ENCODE assay signal across 8 cellular contexts in the genomic region with DNA sequence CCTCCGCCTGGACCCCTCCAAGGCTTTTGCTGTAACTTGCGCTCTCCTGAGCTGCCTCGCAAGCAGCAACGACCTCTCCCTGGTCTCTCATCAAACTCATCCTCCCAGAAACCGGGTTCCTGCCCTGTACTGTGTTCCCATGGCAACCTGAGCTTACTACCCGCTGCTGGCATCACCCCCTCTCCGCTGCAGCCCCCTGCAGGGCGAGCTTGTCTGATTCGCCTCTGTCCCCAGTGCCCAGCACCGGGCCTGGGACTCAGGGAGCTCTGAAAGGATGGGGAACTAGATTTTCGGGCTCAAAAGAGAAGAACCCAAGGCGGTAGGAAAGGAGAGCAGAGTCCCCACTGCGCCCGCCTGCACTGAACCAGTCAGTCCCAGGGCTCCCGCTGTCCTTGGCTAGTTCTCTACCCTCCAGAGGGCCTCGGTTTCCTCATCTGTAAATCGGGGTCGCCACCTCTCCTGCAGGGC. TPM values are rescaled to one million over a fixed set of nuclear protein-coding genes. Genes with fewer than 3 reads are reported as not detected.
DNase-seq lines count a peak whose midpoint lies in the region; ATAC-seq, FAIRE-seq and TF ChIP-seq lines count a peak whose summit lies in the region.

No MANE protein-coding gene starts in this region.

- H2AFZ ChIP-seq in SU-DHL-6 (ENCODE audit: low read depth, low read length, severe bottlenecking), result peak overlapping the region; percentile 97
- H2AFZ ChIP-seq in endothelial cell of umbilical vein (ENCODE audit: low read depth, low read length), result peak overlapping the region; percentile 57

- H3K36me3 ChIP-seq in BLaER1 (peaks cover 2% of the 10 kb centered on the region; the same call in 1 of the 2 replicates), SU-DHL-6 (ENCODE audit: low read length) (no peaks in the 10 kb centered on the region), endothelial cell of umbilical vein (ENCODE audit: control insufficient read depth in 2 of 2, extremely low read depth in 1 of 2, insufficient read depth in 2 of 2, low read length in 2 of 2) (peaks cover 0 to 4% of the 10 kb centered on the region in 2 experiments), mesodermal cell (ENCODE audit: control insufficient read depth, insufficient read depth, low read length) (no peaks in the 10 kb centered on the region), transverse colon (no peaks in the 10 kb centered on the region)

- no peak for TF ChIP-seq POLR2A in endothelial cell of umbilical vein (IDR thresholded peaks at IDR 0.05; ENCODE audit: low read depth, low read length)
- TF ChIP-seq POLR2A in transverse colon (IDR thresholded peaks at IDR 0.05), result no peak

- TSS peak; percentile 75 for BruUV-seq in endothelial cell of umbilical vein (replicated peaks; lab: Mats Ljungman, UMichigan)

- H4K20me1 ChIP-seq in BLaER1 (no peaks in the 10 kb centered on the region), SU-DHL-6 (ENCODE audit: low read depth, low read length) (no peaks in the 10 kb centered on the region), endothelial cell of umbilical vein (replicated peaks; ENCODE audit: control insufficient read depth, extremely low read depth, insufficient read depth, low read length) (no peaks in the 10 kb centered on the region)

- H3K9me3 ChIP-seq in BLaER1 (no peaks in the 10 kb centered on the region), SU-DHL-6 (ENCODE audit: insufficient read depth, low read length) (no peaks in the 10 kb centered on the region), endothelial cell of umbilical vein (replicated peaks; ENCODE audit: control insufficient read depth, insufficient read depth, low read length) (no peaks in the 10 kb centered on the region), mesodermal cell (ENCODE audit: control insufficient read depth, low read length) (no peaks in the 10 kb centered on the region), transverse colon (no peaks in the 10 kb centered on the region)

- in situ Hi-C loops in transverse colon (cut with MboI; ENCODE audit: low pct_ligation_motif_present in 1 of 4, low pct_unique_long_range_greater_than_20kb in 1 of 4, low sequenced_read_pairs in 3 of 4), result loop anchor here in 3 of 4 donors (25.0 kb wide), 1 partner anchor 462 kb away; a partner anchor contains a TSS

- peaks cover 58% of the 10 kb centered on the region for H3K4me1 ChIP-seq in BLaER1
- H3K4me1 ChIP-seq in endothelial cell of umbilical vein (ENCODE audit: control insufficient read depth, extremely low read depth, insufficient read depth, low read length), result peaks cover 10% of the 10 kb centered on the region
- peaks cover 13% of the 10 kb centered on the region for H3K4me1 ChIP-seq in mesodermal cell (ENCODE audit: control insufficient read depth, insufficient read depth, low read length, poor library complexity, severe bottlenecking)
- peaks cover 23 to 38% (median 31%) of the 10 kb centered on the region in 4 donors for H3K4me1 ChIP-seq in transverse colon

- no peaks in the 10 kb centered on the region for H3K27me3 ChIP-seq in BLaER1
- no peaks in the 10 kb centered on the region for H3K27me3 ChIP-seq in SU-DHL-6 (ENCODE audit: low read length)
- H3K27me3 ChIP-seq in endothelial cell of umbilical vein (ENCODE audit: control insufficient read depth in 2 of 2, insufficient read depth in 2 of 2, low read length in 2 of 2), result peaks cover 6 to 8% of the 10 kb centered on the region in 2 experiments
- no peaks in the 10 kb centered on the region for H3K27me3 ChIP-seq in transverse colon

- no peaks in the 10 kb centered on the region for H3F3A ChIP-seq in SU-DHL-6 (ENCODE audit: insufficient read depth)

- 10 to 16% methylated on average over 17 to 18 of the region's 18 CpGs for WGBS in mesodermal cell (ENCODE audit: insufficient coverage in 2 of 2), 2 experiments
- WGBS in transverse colon (ENCODE audit: low coverage in 1 of 2), 2 donors, result 8% methylated on average over 18 of the region's 18 CpGs; no CpG with 5 or more reads in 1 of the 2 donors

- peak; percentile 33 for FAIRE-seq in endothelial cell of umbilical vein (lab: Jason Lieb, UNC)

- ATAC-seq in GM18867 (IDR thresholded peaks at IDR 0.05; ENCODE audit: unreplicated experiment), result peak; percentile 18
- peak; percentile 2 for ATAC-seq in HG03521 (IDR thresholded peaks at IDR 0.05; ENCODE audit: unreplicated experiment)

- TF ChIP-seq CTCF in SU-DHL-6 (IDR thresholded peaks at IDR 0.05; ENCODE audit: insufficient read depth, low read length, poor library complexity, severe bottlenecking) (no peak), endothelial cell of umbilical vein (IDR thresholded peaks at IDR 0.05; ENCODE audit: extremely low read depth in 1 of 2, insufficient read depth in 1 of 2, low read depth in 1 of 2, low read length in 2 of 2) (no peak), transverse colon (IDR thresholded peaks at IDR 0.05) (no peak)

- peak overlapping the region; percentile 80 for H3K9ac ChIP-seq in BLaER1
- peak overlapping the region; percentile 79 for H3K9ac ChIP-seq in SU-DHL-6 (ENCODE audit: low read length)
- peak overlapping the region; percentile 80 for H3K9ac ChIP-seq in endothelial cell of umbilical vein (replicated peaks; ENCODE audit: extremely low read depth, insufficient read depth, low read length)

- H3K27ac ChIP-seq in BLaER1 (peak overlapping the region; percentile 73), SU-DHL-6 (ENCODE audit: low read depth, low read length) (no peak overlapping the region), endothelial cell of umbilical vein (ENCODE audit: insufficient read depth, low read depth, low read length) (peak overlapping the region; percentile 64), mesodermal cell (ENCODE audit: low read depth, low read length, severe bottlenecking) (peak overlapping the region; percentile 67), transverse colon (peak overlapping the region; percentile 90 to 95 (median 94))

- H3K79me2 ChIP-seq in SU-DHL-6 (ENCODE audit: insufficient read depth, low read length) (no peaks in the 10 kb centered on the region), endothelial cell of umbilical vein (ENCODE audit: control insufficient read depth, insufficient read depth, low read length) (no peaks in the 10 kb centered on the region)

- intact Hi-C loops in endothelial cell of umbilical vein (cut with micrococcal nuclease) (no loop called here), transverse colon (cut with DNase I; ENCODE audit: low total_unique reads) (no loop called here)

- H3K4me3 ChIP-seq in BLaER1, result peak overlapping the region; percentile 79
- peak overlapping the region; percentile 94 for H3K4me3 ChIP-seq in SU-DHL-6 (ENCODE audit: insufficient read depth, low read length, poor library complexity, severe bottlenecking)
- H3K4me3 ChIP-seq in endothelial cell of umbilical vein (replicated peaks in 1 of 3; ENCODE audit: insufficient read depth in 1 of 3, low read depth in 1 of 3, low read length in 3 of 3), result peak overlapping the region; percentile 50 to 95 (median 75)
- H3K4me3 ChIP-seq in mesodermal cell (ENCODE audit: extremely low read depth, insufficient read depth, low read length, poor library complexity, severe bottlenecking), result peak overlapping the region; percentile 76
- H3K4me3 ChIP-seq in transverse colon, result peak overlapping the region; percentile 87 to 92 (median 90)

- DNase-seq in endothelial cell of umbilical vein (ENCODE audit: low read depth, low spot score) (peak; percentile 22), transverse colon (peak; percentile 35), foreskin melanocyte (no peak)

- no peaks in the 10 kb centered on the region for H3K9me1 ChIP-seq in endothelial cell of umbilical vein (replicated peaks; ENCODE audit: control insufficient read depth, extremely low read depth, insufficient read depth, low read length)

- H3K4me2 ChIP-seq in BLaER1, result peak overlapping the region; percentile 98
- H3K4me2 ChIP-seq in SU-DHL-6 (ENCODE audit: low read depth, low read length, poor library complexity, severe bottlenecking), result peak overlapping the region; percentile 93
- H3K4me2 ChIP-seq in endothelial cell of umbilical vein (ENCODE audit: insufficient read depth, low read length), result peak overlapping the region; percentile 66

- H3K9me2 ChIP-seq in SU-DHL-6 (replicated peaks; ENCODE audit: insufficient read depth, low read length), result no peaks in the 10 kb centered on the region

- dilution Hi-C loops in endothelial cell of umbilical vein (cut with MboI; ENCODE audit: extremely low pct_ligation_motif_present, low sequenced_read_pairs), result no loop called here

- TF ChIP-seq EP300 in transverse colon (IDR thresholded peaks at IDR 0.05; ENCODE audit: low read depth), result no peak

- CTCF ChIA-PET in endothelial cell of umbilical vein (lab: Charles Lee), result interaction anchor here (1.0 to 3.5 kb wide), 18 partner anchors 8 to 359 kb away, joined by 3 to 22 read pairs (median 5); a partner anchor contains a TSS

- POLR2A ChIA-PET in endothelial cell of umbilical vein (lab: Charles Lee), result interaction anchor here (0.7 to 3.3 kb wide), 3 partner anchors 172 to 272 kb away, joined by 3 to 12 read pairs (median 3); a partner anchor contains a TSS

RNA-seq across cellular contexts. Expression of a gene that starts 0.5 kb away (rescaled TPM):
- total RNA-seq in endothelial cell of umbilical vein, result 27.8 and 33.1 TPM in 2 replicates
- polyA plus RNA-seq in endothelial cell of umbilical vein, result 27.4 and 36.3 TPM in 2 replicates
- 17.0 and 22.6 TPM in 2 replicates for polyA plus RNA-seq in endothelial cell of umbilical vein (2011; cell fraction: cytosol; rRNA removed)
- polyA plus RNA-seq in endothelial cell of umbilical vein (2011; cell fraction: nucleus; rRNA removed), result 42.4 and 48.5 TPM in 2 replicates
- polyA plus RNA-seq in endothelial cell of umbilical vein (2012), result 19.9 and 37.4 TPM in 2 replicates
- polyA minus RNA-seq in endothelial cell of umbilical vein, result 22.4 and 24.7 TPM in 2 replicates
- polyA minus RNA-seq in endothelial cell of umbilical vein (2011; cell fraction: cytosol; rRNA and poly(A)+ RNA removed), result 7.2 TPM
- polyA minus RNA-seq in endothelial cell of umbilical vein (2011; cell fraction: nucleus; rRNA and poly(A)+ RNA removed), result 26.3 and 35.3 TPM in 2 replicates
- polyA plus RNA-seq in mesodermal cell (2013, experiment 1 of 2), result 22.0 TPM
- 18.7 TPM for polyA plus RNA-seq in mesodermal cell (2013, experiment 2 of 2)
- total RNA-seq in transverse colon, result 10 to 100 TPM; 29.5 to 44.2 (median 33.1) TPM

RNA-seq across cellular contexts. Expression of a gene that starts 16.5 kb away (rescaled TPM):
- total RNA-seq in endothelial cell of umbilical vein (1.1 and 3.7 TPM in 2 replicates), transverse colon (1 to 10 TPM in 1 of 4 donors, under 1 TPM in 3; 0.20 to 1.1 (median 0.58) TPM)
- polyA plus RNA-seq in endothelial cell of umbilical vein, result 3.9 and 4.1 TPM in 2 replicates
- polyA plus RNA-seq in endothelial cell of umbilical vein (2011; cell fraction: cytosol; rRNA removed), result 3.7 and 4.2 TPM in 2 replicates
- polyA plus RNA-seq in endothelial cell of umbilical vein (2011; cell fraction: nucleus; rRNA removed), result 12.2 and 14.2 TPM in 2 replicates
- polyA plus RNA-seq in endothelial cell of umbilical vein (2012), result 4.1 and 14.2 TPM in 2 replicates
- polyA minus RNA-seq in endothelial cell of umbilical vein, result 10.6 and 16.9 TPM in 2 replicates
- polyA minus RNA-seq in endothelial cell of umbilical vein (2011; cell fraction: cytosol; rRNA and poly(A)+ RNA removed), result not detected
- polyA minus RNA-seq in endothelial cell of umbilical vein (2011; cell fraction: nucleus; rRNA and poly(A)+ RNA removed), result 6.1 and 6.8 TPM in 2 replicates
- 1.9 TPM for polyA plus RNA-seq in mesodermal cell (2013, experiment 1 of 2)
- 3.3 TPM for polyA plus RNA-seq in mesodermal cell (2013, experiment 2 of 2)
